Comparison of ENCODE assay signal across 8 cellular contexts in the genomic region with DNA sequence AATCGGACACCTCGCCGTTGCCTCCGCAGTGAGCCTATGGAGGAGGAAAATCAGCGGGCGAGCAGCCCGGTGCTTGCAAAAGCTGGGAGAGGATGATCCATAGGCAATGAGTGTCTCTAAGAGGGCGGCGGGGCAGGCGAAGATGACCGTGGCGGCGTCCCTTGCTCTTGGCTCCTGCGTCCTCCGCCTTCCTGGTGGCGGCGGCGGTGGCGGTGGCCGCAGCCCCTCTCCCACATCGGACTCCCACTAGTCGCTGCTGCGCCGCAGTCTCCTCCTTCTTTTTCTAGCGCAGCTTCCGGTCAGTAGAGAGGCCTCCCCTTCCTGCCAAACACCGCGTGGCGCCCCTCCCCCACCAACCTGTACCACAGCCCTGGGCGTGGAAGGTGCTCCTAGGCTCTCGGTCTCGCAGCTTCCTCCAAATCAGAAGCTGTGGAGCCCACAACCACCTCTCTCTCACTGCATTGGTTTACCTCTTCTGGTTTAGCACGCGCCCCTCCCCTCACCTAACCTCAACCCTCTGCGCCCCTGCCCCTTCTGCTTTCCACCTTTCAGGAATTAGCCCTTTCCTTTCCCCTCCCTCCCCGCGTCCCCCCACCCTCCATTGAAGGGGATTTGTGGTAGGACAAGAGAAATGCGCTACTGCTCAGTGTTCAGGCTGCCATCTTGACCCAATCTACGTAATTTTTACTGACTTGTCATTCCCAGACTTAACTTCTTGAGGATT. TPM values are rescaled to one million over a fixed set of nuclear protein-coding genes. Genes with fewer than 3 reads are reported as not detected.
DNase-seq lines count a peak whose midpoint lies in the region; ATAC-seq and TF ChIP-seq lines count a peak whose summit lies in the region.

Gene SPIN3, minus strand, starts transcription at position 271 of the 724 bp plus-strand sequence. CDS start 594 bp downstream, outside the sequence.

- no peaks in the 10 kb centered on the region for H3K27me3 ChIP-seq in left ventricle myocardium inferior (ENCODE audit: low read depth)
- no peaks in the 10 kb centered on the region for H3K27me3 ChIP-seq in trophoblast cell (ENCODE audit: insufficient read depth, low read length)
- no peaks in the 10 kb centered on the region for H3K27me3 ChIP-seq in upper lobe of left lung

- no peak for TF ChIP-seq EP300 in upper lobe of left lung (IDR thresholded peaks at IDR 0.05)

- TF ChIP-seq CTCF in left ventricle myocardium inferior (IDR thresholded peaks at IDR 0.05; ENCODE audit: borderline replicate concordance): no peak
- no peak for TF ChIP-seq CTCF in upper lobe of left lung (IDR thresholded peaks at IDR 0.05)

- intact Hi-C loops in left ventricle myocardium inferior (cut with micrococcal nuclease): no loop called here

- DNase-seq in EL (peak; percentile 68), M059J (ENCODE audit: low read depth) (peak; percentile 90), T follicular helper cell (ENCODE audit: low read depth) (peak; percentile 21), amniotic epithelial cell (ENCODE audit: low read depth) (peak; percentile 69), left ventricle myocardium inferior (peak; percentile 76), trophoblast cell (peak; percentile 66 to 76), upper lobe of left lung (peak; percentile 83 to 90)

- H4K12ac ChIP-seq in trophoblast cell (ENCODE audit: low read depth, low read length): peak within 1 kb of the TSS; percentile 92

- ATAC-seq in GM21825 (IDR thresholded peaks at IDR 0.05; ENCODE audit: unreplicated experiment): peak; percentile 94
- peak; percentile 94 to 98 for ATAC-seq in upper lobe of left lung (ENCODE audit: low FRiP score in 2 of 2)

- H3K14ac ChIP-seq in trophoblast cell (ENCODE audit: low read length): peak within 1 kb of the TSS; percentile 72

- no peaks in the 10 kb centered on the region for H3K36me3 ChIP-seq in left ventricle myocardium inferior
- H3K36me3 ChIP-seq in trophoblast cell (ENCODE audit: control insufficient read depth in 1 of 2, insufficient read depth in 2 of 2, low read length in 2 of 2): peaks cover 2 to 5% of the 10 kb centered on the region in 2 experiments
- no peaks in the 10 kb centered on the region for H3K36me3 ChIP-seq in upper lobe of left lung

- peak within 1 kb of the TSS; percentile 87 for H3K4me2 ChIP-seq in trophoblast cell (ENCODE audit: low read length)

- peaks cover 6% of the 10 kb centered on the region for H3K79me2 ChIP-seq in trophoblast cell (ENCODE audit: control insufficient read depth, insufficient read depth, low read length, poor library complexity)

- H3K4ac ChIP-seq in trophoblast cell (ENCODE audit: low read depth, low read length): peak within 1 kb of the TSS; percentile 78

- H3K23ac ChIP-seq in trophoblast cell (ENCODE audit: low read length): no peak within 1 kb of the TSS

- H3K9ac ChIP-seq in trophoblast cell (ENCODE audit: low read length): peak within 1 kb of the TSS; percentile 85

- H3K4me1 ChIP-seq in left ventricle myocardium inferior (peaks cover 10% of the 10 kb centered on the region), trophoblast cell (ENCODE audit: control insufficient read depth in 1 of 2, insufficient read depth in 2 of 2, low read length in 2 of 2) (peaks cover 2 to 3% of the 10 kb centered on the region in 2 experiments), upper lobe of left lung (peaks cover 0 to 2% (median 0%) of the 10 kb centered on the region in 4 donors)

- WGBS in trophoblast cell (ENCODE audit: extremely low coverage, insufficient coverage, insufficient read length): no CpG with 5 or more reads among the region's 39 CpGs
- WGBS in upper lobe of left lung, 2 donors: 12 to 25% methylated on average over 2 to 37 of the region's 39 CpGs

- H2BK12ac ChIP-seq in trophoblast cell (ENCODE audit: low read length): no peak within 1 kb of the TSS

- TF ChIP-seq POLR2A in upper lobe of left lung (IDR thresholded peaks at IDR 0.05): peak in 1 of 4 donors; percentile 64

- peak within 1 kb of the TSS; percentile 63 for H2BK120ac ChIP-seq in trophoblast cell (ENCODE audit: insufficient read depth, low read length, poor library complexity)

- H3K4me3 ChIP-seq in left ventricle myocardium inferior: peak within 1 kb of the TSS; percentile 77
- peak within 1 kb of the TSS; percentile 84 for H3K4me3 ChIP-seq in trophoblast cell (ENCODE audit: low read depth, low read length)
- peak within 1 kb of the TSS; percentile 46 to 75 (median 67) for H3K4me3 ChIP-seq in upper lobe of left lung

- peak within 1 kb of the TSS; percentile 76 for H3K27ac ChIP-seq in left ventricle myocardium inferior (replicated peaks)
- H3K27ac ChIP-seq in trophoblast cell (ENCODE audit: low read depth, low read length): peak within 1 kb of the TSS; percentile 64
- H3K27ac ChIP-seq in upper lobe of left lung: peak within 1 kb of the TSS; percentile 60 to 81 (median 69)

- no peak within 1 kb of the TSS for H2AK5ac ChIP-seq in trophoblast cell (ENCODE audit: low read length)

- peak within 1 kb of the TSS; percentile 92 for H3K18ac ChIP-seq in trophoblast cell (ENCODE audit: low read length)

- H4K91ac ChIP-seq in trophoblast cell (ENCODE audit: low read depth, low read length): peak within 1 kb of the TSS; percentile 84

- peak within 1 kb of the TSS; percentile 14 for H2BK5ac ChIP-seq in trophoblast cell (ENCODE audit: low read depth, low read length, poor library complexity)

- peak within 1 kb of the TSS; percentile 84 for H2AFZ ChIP-seq in trophoblast cell (ENCODE audit: insufficient read depth, low read length, poor library complexity)

- peak within 1 kb of the TSS; percentile 83 for H4K8ac ChIP-seq in trophoblast cell (ENCODE audit: low read depth, low read length)

- no peaks in the 10 kb centered on the region for H3K9me3 ChIP-seq in left ventricle myocardium inferior (replicated peaks)
- no peaks in the 10 kb centered on the region for H3K9me3 ChIP-seq in trophoblast cell (ENCODE audit: insufficient read depth, low read depth, low read length)
- H3K9me3 ChIP-seq in upper lobe of left lung: no peaks in the 10 kb centered on the region

- H3K79me1 ChIP-seq in trophoblast cell (ENCODE audit: low read length): peaks cover 4% of the 10 kb centered on the region

RNA-seq across cellular contexts. Expression of gene SPIN3, which starts in this region (rescaled TPM):
- total RNA-seq in M059J (2014; rRNA removed; shearing (Covaris generic)): 6.6 and 7.7 TPM in 2 replicates
- total RNA-seq in left ventricle myocardium inferior (3.5 TPM), upper lobe of left lung (10 to 100 TPM in 3 of 6 donors, 1 to 10 TPM in 3; 4.7 to 41.9 (median 10.0) TPM)
- polyA plus RNA-seq in trophoblast cell (2013): 3.5 TPM in 2 replicates

Comparison
In these comparisons a context has a peak if more than half of its experiments do, and no peak if none do; other contexts are left out.
1. Peak in every context shown above with its lines: DNase-seq, ATAC-seq, H3K4me3 ChIP-seq and H3K27ac ChIP-seq.
2. DNase-seq: peak in every context shown above with its lines; median percentile 90 in M059J; 86 in upper lobe of left lung; 76 in left ventricle myocardium inferior; 71 in trophoblast cell; 69 in amniotic epithelial cell; 68 in EL; 21 in T follicular helper cell.